ENCODE assay signal across 1 cellular context in genomic region chr6:118651282-118652050, GRCh38.
A peak's percentile ranks its signal among the peaks of the same experiment; 100 is the strongest.
TF ChIP-seq lines count a peak whose summit lies in the region.

Gene CEP85L, minus strand, starts transcription at chr6:118651591. Its CDS starts 322 bp downstream, at chr6:118651269.

TF ChIP-seq in HepG2, 621 proteins besides CTCF, POLR2A, EP300 and RAD21 (continued from another document and continues in another):
- TF ChIP-seq ZNF407 (CRISPR knock-in tag; IDR thresholded peaks at IDR 0.05; ENCODE audit: not compliant biosample characterization) (no peak), ZNF660 (CRISPR knock-in tag; IDR thresholded peaks at IDR 0.05; ENCODE audit: borderline replicate concordance, low read depth) (no peak), ARNT (IDR thresholded peaks at IDR 0.05) (no peak), ZNF160 (CRISPR knock-in tag; IDR thresholded peaks at IDR 0.05) (no peak), NR2F1 (CRISPR knock-in tag; IDR thresholded peaks at IDR 0.05) (no peak), KLF13 (CRISPR knock-in tag; IDR thresholded peaks at IDR 0.05) (0 out of 2 replicates have a peak, but pooled peaks have one; percentile 15), PCBP2 (optimal IDR thresholded peaks at IDR 0.05; ENCODE audit: low read depth, low read length, poor library complexity, severe bottlenecking) (no peak), ZSCAN20 (CRISPR knock-in tag; IDR thresholded peaks at IDR 0.05; ENCODE audit: borderline replicate concordance) (no peak; the same call in 1 of the 2 replicates), KDM1A (CRISPR knock-in tag; IDR thresholded peaks at IDR 0.05) (no peak), ZNF724P (CRISPR knock-in tag; IDR thresholded peaks at IDR 0.05; ENCODE audit: borderline replicate concordance) (no peak), ZNF841 (CRISPR knock-in tag; IDR thresholded peaks at IDR 0.05; ENCODE audit: borderline replicate concordance) (no peak), HOMEZ (CRISPR knock-in tag; IDR thresholded peaks at IDR 0.05; ENCODE audit: low read depth) (no peak), ZNF432 (CRISPR knock-in tag; IDR thresholded peaks at IDR 0.05; ENCODE audit: borderline replicate concordance) (no peak), RFX1 (IDR thresholded peaks at IDR 0.05) (no peak), KAT7 (CRISPR knock-in tag; IDR thresholded peaks at IDR 0.05; ENCODE audit: borderline replicate concordance) (peak; percentile 64; the same call in 1 of the 2 replicates), STAG1 (CRISPR knock-in tag; IDR thresholded peaks at IDR 0.05) (no peak), NR2C2 (CRISPR knock-in tag; IDR thresholded peaks at IDR 0.05; ENCODE audit: borderline replicate concordance) (no peak), CAMTA2 (CRISPR knock-in tag; IDR thresholded peaks at IDR 0.05; ENCODE audit: borderline replicate concordance) (0 out of 2 replicates have a peak, but pooled peaks have one; percentile 26), SETDB1 (CRISPR knock-in tag; IDR thresholded peaks at IDR 0.05; ENCODE audit: borderline replicate concordance) (no peak), ZNF567 (CRISPR knock-in tag; IDR thresholded peaks at IDR 0.05; ENCODE audit: borderline replicate concordance) (peak; percentile 88; the same call in 1 of the 2 replicates), ZNF451 (CRISPR knock-in tag; IDR thresholded peaks at IDR 0.05) (no peak), POLR2G (IDR thresholded peaks at IDR 0.05; ENCODE audit: low read depth, low read length) (no peak), HNF4G (IDR thresholded peaks at IDR 0.05; ENCODE audit: borderline replicate concordance, low read depth, low read length) (peak; percentile 1; the same call in 1 of the 2 replicates), HNF4G (CRISPR knock-in tag; IDR thresholded peaks at IDR 0.05; ENCODE audit: borderline replicate concordance, low read depth) (peak; percentile 32; the same call in 1 of the 2 replicates), ZNF704 (CRISPR knock-in tag; IDR thresholded peaks at IDR 0.05; ENCODE audit: borderline replicate concordance) (peak; percentile 73; the same call in 1 of the 2 replicates), ZNF121 (CRISPR knock-in tag; IDR thresholded peaks at IDR 0.05) (peak; percentile 97), KDM2A (CRISPR knock-in tag; IDR thresholded peaks at IDR 0.05; ENCODE audit: borderline replicate concordance, low read depth) (peak; percentile 56; the same call in 1 of the 2 replicates), HOXA7 (CRISPR knock-in tag; IDR thresholded peaks at IDR 0.05) (no peak), CCDC6 (CRISPR knock-in tag; IDR thresholded peaks at IDR 0.05) (peak; percentile 57; the same call in 1 of the 2 replicates), ZC3H13 (CRISPR knock-in tag; IDR thresholded peaks at IDR 0.05) (0 out of 2 replicates have a peak, but pooled peaks have one; percentile 59), ZNF143 (CRISPR knock-in tag; IDR thresholded peaks at IDR 0.05) (no peak), CHD2 (IDR thresholded peaks at IDR 0.05; ENCODE audit: low read depth, low read length) (no peak), ATF6 (CRISPR knock-in tag; conservative IDR thresholded peaks at IDR 0.05) (no peak), MZF1 (CRISPR knock-in tag; IDR thresholded peaks at IDR 0.05; ENCODE audit: borderline replicate concordance) (no peak), RFXANK (CRISPR knock-in tag; IDR thresholded peaks at IDR 0.05) (no peak), ZNF382 (CRISPR knock-in tag; IDR thresholded peaks at IDR 0.05; ENCODE audit: borderline replicate concordance) (no peak), ZNF235 (CRISPR knock-in tag; IDR thresholded peaks at IDR 0.05; ENCODE audit: borderline replicate concordance) (no peak), MTA3 (CRISPR knock-in tag; IDR thresholded peaks at IDR 0.05) (no peak), HMGXB4 (CRISPR knock-in tag; IDR thresholded peaks at IDR 0.05; ENCODE audit: borderline replicate concordance in 1 of 2, low read depth in 1 of 2) (peak; percentile 51 to 82; a peak in 2 of 4 replicates), ZBTB20 (CRISPR knock-in tag; IDR thresholded peaks at IDR 0.05; ENCODE audit: borderline replicate concordance, low read depth) (no peak), REL (CRISPR knock-in tag; conservative IDR thresholded peaks at IDR 0.05) (no peak; the same call in 1 of the 2 replicates), FOXK2 (IDR thresholded peaks at IDR 0.05) (no peak), TAF15 (IDR thresholded peaks at IDR 0.05; ENCODE audit: low read depth, low read length, poor library complexity, severe bottlenecking) (no peak), ZNF784 (CRISPR knock-in tag; IDR thresholded peaks at IDR 0.05; ENCODE audit: borderline replicate concordance) (no peak), ISX (CRISPR knock-in tag; conservative IDR thresholded peaks at IDR 0.05) (no peak), REST (IDR thresholded peaks at IDR 0.05; ENCODE audit: borderline replicate concordance in 1 of 2, low read depth in 1 of 2, low read length in 2 of 2) (no peak), KDM4B (CRISPR knock-in tag; IDR thresholded peaks at IDR 0.05) (no peak), MAFG (CRISPR knock-in tag; IDR thresholded peaks at IDR 0.05) (no peak), HNRNPLL (IDR thresholded peaks at IDR 0.05; ENCODE audit: low read depth, low read length, poor library complexity, severe bottlenecking) (peak; percentile 59)
